20 cellular contexts compared by ENCODE assay signal in the genomic region with DNA sequence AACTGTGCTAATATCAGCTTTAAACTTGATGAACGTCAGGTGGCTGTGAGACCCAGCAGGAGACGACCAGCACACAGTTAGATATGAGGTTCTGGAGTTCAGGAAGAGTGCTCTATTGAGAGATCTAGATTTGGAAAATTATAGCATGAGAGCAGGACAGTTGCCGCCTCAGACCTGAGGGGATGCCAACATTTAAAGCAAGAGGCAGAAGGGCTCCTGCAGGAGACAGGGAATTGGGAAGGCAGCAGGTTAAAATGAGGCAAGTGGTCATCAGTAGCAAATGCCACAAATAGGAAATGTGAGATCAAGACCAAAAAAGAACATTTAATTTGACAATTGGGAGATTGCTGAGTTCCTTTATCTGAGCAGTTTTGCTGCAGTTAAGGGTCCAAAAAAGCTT.
"Had no signal": no experiment of that assay in that cellular context is flagged by ENCODE, and none has a peak within 500 bp of the region (broad histone marks: within the 10 kb centered on the region; RNA-seq: fewer than 3 reads in every experiment).

No MANE protein-coding gene starts in this region.

- H3K4me2 ChIP-seq: KMS-11, PC-9, SK-N-SH had no signal

- DNase-seq: Kasumi-1, MM.1S, NCI-H1092 treated with DMSO at 0.1 percent for 48 hours, NCI-H1436 treated with DMSO at 0.1 percent for 48 hours, NCI-H1694, NCI-H187 treated with DMSO at 0.1 percent for 48 hours, NCI-H2029 treated with DMSO at 0.1 percent for 48 hours, NCI-H2227 treated with DMSO at 0.1 percent for 48 hours, NCI-H524, NCI-H526 treated with DMSO at 0.1 percent for 48 hours, NCI-H774, OCI-M1, PC-9, Peyer's patch, SHP77, SK-N-SH, SW 1271 had no signal

- H2AFZ ChIP-seq: PC-9 had no signal

- H3K4me3 ChIP-seq: K562, PC-9, Peyer's patch had no signal

- FAIRE-seq: HepG2, K562 had no signal

- H3K27ac ChIP-seq: KMS-11, PC-9, Peyer's patch had no signal

- H3K36me3 ChIP-seq: Peyer's patch had no signal

- H3K27me3 ChIP-seq: Peyer's patch had no signal

- H3K4me1 ChIP-seq: Peyer's patch had no signal

- ATAC-seq: HepG2, K562 had no signal

- H3K9me3 ChIP-seq: Peyer's patch, SK-N-SH had no signal

- H3K9ac ChIP-seq: KMS-11, SK-N-SH had no signal
